In the genomic region with DNA sequence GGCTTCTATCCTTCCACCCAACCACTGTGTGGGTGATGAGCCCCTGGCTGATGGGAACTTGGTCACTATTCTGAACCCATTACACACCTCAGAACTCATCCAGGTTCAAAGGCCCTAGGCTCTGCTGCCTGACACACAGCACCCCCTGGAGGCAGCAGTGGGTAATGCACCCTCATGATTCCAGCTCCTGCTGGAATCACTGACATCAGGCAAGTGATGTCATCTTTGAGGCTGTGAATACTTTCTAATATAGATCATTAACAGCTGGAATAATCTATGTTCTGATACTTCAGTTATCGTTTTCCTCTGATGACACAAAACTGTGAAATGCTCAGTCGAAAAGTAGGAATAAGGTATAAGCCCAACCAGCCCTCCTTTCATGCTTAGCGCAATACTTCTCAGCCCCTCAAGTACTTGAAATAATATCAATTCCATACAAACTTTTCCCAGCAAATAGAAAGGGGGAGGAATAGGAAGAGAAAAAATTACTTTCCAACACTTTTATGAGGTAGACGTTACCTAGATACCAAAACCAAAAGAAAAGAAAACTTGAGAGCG, we compare ENCODE assay signal across 7 cellular contexts. TPM values are rescaled to one million over a fixed set of nuclear protein-coding genes. Genes with fewer than 3 reads are reported as not detected.
DNase-seq lines count a peak whose midpoint lies in the region; ATAC-seq and TF ChIP-seq lines count a peak whose summit lies in the region.

No MANE protein-coding gene starts in this region.

- H3K4me3 ChIP-seq in GM12864 (ENCODE audit: low read depth, low read length), result no peak overlapping the region

- peak; percentile 83 for ATAC-seq in WTC11
- ATAC-seq in left lobe of liver, result peak; percentile 99
- no peak for ATAC-seq in HG03469 (IDR thresholded peaks at IDR 0.05; ENCODE audit: unreplicated experiment)

- no peaks in the 10 kb centered on the region for H3K36me3 Mint-ChIP-seq in WTC11

- POLR2A ChIA-PET in WTC11 (lab: Charles Lee), result no interaction called here

- TF ChIP-seq EP300 in Ishikawa (IDR thresholded peaks at IDR 0.05; ENCODE audit: borderline replicate concordance), result no peak

- H3K27me3 Mint-ChIP-seq in WTC11 (ENCODE audit: low read depth), result no peaks in the 10 kb centered on the region

- H3K4me1 Mint-ChIP-seq in WTC11, result peaks cover 21% of the 10 kb centered on the region

- TF ChIP-seq CTCF in GM12864 (IDR thresholded peaks at IDR 0.05; ENCODE audit: low read depth, low read length, missing control alignments) (peak; percentile 97), WTC11 (IDR thresholded peaks at IDR 0.05) (peak; percentile 97)

- TF ChIP-seq RAD21 in Ishikawa (IDR thresholded peaks at IDR 0.05; ENCODE audit: low read depth), result peak; percentile 84

- no peak for DNase-seq in GM12864 (ENCODE audit: low read depth)
- peak; percentile 86 for DNase-seq in WTC11 (ENCODE audit: low spot score)
- DNase-seq in central memory CD4-positive, alpha-beta T cell, result peak; percentile 48
- peak; percentile 68 for DNase-seq in left lobe of liver (ENCODE audit: low spot score)
- peak; percentile 8 to 71 (median 46) for DNase-seq in stimulated activated CD4-positive, alpha-beta T cell treated with anti-CD3 and anti-CD28 coated beads, TNF-alpha, amount 100 ng/mL, for 1 hour (ENCODE audit: low read depth in 3 of 3, low spot score in 1 of 3)

- H3K4me3 Mint-ChIP-seq in WTC11, result no peak overlapping the region

- CTCF ChIA-PET in WTC11 (lab: Charles Lee), result interaction anchor here (0.5 to 1.7 kb wide), 33 partner anchors 9 to 345 kb away, joined by 3 to 14 read pairs (median 4); a partner anchor contains a TSS

- H3K9me3 Mint-ChIP-seq in WTC11, result no peaks in the 10 kb centered on the region

- no peak overlapping the region for H3K27ac Mint-ChIP-seq in WTC11

TF ChIP-seq in Ishikawa, 13 proteins besides CTCF, POLR2A, EP300 and RAD21:
- TF ChIP-seq NFIC (IDR thresholded peaks at IDR 0.05) (no peak), TEAD4 (IDR thresholded peaks at IDR 0.05) (no peak), YY1 (IDR thresholded peaks at IDR 0.05; ENCODE audit: low read depth) (no peak), CEBPB (IDR thresholded peaks at IDR 0.05) (no peak), CREB1 (IDR thresholded peaks at IDR 0.05; ENCODE audit: low read depth) (no peak), TCF12 (IDR thresholded peaks at IDR 0.05; ENCODE audit: low read depth) (no peak), FOXM1 (IDR thresholded peaks at IDR 0.05; ENCODE audit: borderline replicate concordance, low read depth) (no peak), TAF1 (IDR thresholded peaks at IDR 0.05; ENCODE audit: low read depth) (no peak)
- TF ChIP-seq, protein P1, sequence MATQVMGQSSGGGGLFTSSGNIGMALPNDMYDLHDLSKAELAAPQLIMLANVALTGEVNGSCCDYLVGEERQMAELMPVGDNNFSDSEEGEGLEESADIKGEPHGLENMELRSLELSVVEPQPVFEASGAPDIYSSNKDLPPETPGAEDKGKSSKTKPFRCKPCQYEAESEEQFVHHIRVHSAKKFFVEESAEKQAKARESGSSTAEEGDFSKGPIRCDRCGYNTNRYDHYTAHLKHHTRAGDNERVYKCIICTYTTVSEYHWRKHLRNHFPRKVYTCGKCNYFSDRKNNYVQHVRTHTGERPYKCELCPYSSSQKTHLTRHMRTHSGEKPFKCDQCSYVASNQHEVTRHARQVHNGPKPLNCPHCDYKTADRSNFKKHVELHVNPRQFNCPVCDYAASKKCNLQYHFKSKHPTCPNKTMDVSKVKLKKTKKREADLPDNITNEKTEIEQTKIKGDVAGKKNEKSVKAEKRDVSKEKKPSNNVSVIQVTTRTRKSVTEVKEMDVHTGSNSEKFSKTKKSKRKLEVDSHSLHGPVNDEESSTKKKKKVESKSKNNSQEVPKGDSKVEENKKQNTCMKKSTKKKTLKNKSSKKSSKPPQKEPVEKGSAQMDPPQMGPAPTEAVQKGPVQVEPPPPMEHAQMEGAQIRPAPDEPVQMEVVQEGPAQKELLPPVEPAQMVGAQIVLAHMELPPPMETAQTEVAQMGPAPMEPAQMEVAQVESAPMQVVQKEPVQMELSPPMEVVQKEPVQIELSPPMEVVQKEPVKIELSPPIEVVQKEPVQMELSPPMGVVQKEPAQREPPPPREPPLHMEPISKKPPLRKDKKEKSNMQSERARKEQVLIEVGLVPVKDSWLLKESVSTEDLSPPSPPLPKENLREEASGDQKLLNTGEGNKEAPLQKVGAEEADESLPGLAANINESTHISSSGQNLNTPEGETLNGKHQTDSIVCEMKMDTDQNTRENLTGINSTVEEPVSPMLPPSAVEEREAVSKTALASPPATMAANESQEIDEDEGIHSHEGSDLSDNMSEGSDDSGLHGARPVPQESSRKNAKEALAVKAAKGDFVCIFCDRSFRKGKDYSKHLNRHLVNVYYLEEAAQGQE (IDR thresholded peaks at IDR 0.05; ENCODE audit: low read depth), result no peak
- TF ChIP-seq, protein P2, sequence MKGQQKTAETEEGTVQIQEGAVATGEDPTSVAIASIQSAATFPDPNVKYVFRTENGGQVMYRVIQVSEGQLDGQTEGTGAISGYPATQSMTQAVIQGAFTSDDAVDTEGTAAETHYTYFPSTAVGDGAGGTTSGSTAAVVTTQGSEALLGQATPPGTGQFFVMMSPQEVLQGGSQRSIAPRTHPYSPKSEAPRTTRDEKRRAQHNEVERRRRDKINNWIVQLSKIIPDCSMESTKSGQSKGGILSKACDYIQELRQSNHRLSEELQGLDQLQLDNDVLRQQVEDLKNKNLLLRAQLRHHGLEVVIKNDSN (IDR thresholded peaks at IDR 0.05), result no peak

TF ChIP-seq in WTC11, 78 proteins besides CTCF, POLR2A, EP300 and RAD21 (continues in another document):
- TF ChIP-seq ZNF416 (CRISPR knock-in tag; IDR thresholded peaks at IDR 0.05) (no peak), NR1H2 (CRISPR knock-in tag; IDR thresholded peaks at IDR 0.05) (no peak), FOXJ3 (CRISPR knock-in tag; IDR thresholded peaks at IDR 0.05; ENCODE audit: borderline replicate concordance) (no peak), ZBTB21 (CRISPR knock-in tag; IDR thresholded peaks at IDR 0.05; ENCODE audit: borderline replicate concordance) (no peak), GTF2I (CRISPR knock-in tag; conservative IDR thresholded peaks at IDR 0.05) (no peak), CREB1 (CRISPR knock-in tag; IDR thresholded peaks at IDR 0.05) (no peak), ZNF317 (CRISPR knock-in tag; IDR thresholded peaks at IDR 0.05; ENCODE audit: borderline replicate concordance, low read depth) (no peak), SP1 (CRISPR knock-in tag; conservative IDR thresholded peaks at IDR 0.05) (no peak)
- TF ChIP-seq, protein P3, sequence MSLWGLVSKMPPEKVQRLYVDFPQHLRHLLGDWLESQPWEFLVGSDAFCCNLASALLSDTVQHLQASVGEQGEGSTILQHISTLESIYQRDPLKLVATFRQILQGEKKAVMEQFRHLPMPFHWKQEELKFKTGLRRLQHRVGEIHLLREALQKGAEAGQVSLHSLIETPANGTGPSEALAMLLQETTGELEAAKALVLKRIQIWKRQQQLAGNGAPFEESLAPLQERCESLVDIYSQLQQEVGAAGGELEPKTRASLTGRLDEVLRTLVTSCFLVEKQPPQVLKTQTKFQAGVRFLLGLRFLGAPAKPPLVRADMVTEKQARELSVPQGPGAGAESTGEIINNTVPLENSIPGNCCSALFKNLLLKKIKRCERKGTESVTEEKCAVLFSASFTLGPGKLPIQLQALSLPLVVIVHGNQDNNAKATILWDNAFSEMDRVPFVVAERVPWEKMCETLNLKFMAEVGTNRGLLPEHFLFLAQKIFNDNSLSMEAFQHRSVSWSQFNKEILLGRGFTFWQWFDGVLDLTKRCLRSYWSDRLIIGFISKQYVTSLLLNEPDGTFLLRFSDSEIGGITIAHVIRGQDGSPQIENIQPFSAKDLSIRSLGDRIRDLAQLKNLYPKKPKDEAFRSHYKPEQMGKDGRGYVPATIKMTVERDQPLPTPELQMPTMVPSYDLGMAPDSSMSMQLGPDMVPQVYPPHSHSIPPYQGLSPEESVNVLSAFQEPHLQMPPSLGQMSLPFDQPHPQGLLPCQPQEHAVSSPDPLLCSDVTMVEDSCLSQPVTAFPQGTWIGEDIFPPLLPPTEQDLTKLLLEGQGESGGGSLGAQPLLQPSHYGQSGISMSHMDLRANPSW (CRISPR knock-in tag; conservative IDR thresholded peaks at IDR 0.05; ENCODE audit: low read depth), result no peak
- TF ChIP-seq, protein P4, sequence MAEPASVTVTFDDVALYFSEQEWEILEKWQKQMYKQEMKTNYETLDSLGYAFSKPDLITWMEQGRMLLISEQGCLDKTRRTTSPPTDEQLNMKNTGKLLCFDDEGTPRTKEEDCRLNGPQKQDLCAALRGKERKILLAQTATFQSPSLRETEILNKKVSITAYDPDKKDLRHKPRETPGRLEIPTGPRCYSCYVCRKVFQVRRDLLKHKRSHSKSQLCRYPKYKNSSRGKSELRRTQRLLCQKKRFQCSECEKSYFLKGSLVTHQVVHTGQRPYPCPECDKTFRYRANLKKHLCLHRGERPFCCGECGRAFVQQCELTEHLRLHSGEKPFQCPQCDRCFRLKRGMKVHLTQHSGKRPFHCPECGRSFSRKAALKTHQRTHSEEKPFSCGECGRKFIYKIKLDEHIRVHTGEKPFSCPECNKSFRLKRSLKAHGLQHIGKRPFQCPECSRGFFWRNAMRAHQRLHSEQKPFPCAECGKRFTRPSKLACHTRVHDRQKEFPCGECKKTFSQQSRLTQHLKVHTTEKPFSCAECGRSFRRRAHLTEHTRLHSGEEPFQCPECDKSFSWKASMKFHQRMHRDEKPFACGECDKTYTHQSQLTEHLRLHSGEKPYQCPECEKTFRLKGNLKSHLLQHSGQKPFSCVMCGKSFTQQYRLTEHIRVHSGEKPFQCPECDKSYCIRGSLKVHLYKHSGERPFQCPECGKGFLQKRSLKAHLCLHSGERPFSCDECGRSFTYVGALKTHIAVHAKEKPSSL (CRISPR knock-in tag; conservative IDR thresholded peaks at IDR 0.05), result no peak
- TF ChIP-seq, protein P5, sequence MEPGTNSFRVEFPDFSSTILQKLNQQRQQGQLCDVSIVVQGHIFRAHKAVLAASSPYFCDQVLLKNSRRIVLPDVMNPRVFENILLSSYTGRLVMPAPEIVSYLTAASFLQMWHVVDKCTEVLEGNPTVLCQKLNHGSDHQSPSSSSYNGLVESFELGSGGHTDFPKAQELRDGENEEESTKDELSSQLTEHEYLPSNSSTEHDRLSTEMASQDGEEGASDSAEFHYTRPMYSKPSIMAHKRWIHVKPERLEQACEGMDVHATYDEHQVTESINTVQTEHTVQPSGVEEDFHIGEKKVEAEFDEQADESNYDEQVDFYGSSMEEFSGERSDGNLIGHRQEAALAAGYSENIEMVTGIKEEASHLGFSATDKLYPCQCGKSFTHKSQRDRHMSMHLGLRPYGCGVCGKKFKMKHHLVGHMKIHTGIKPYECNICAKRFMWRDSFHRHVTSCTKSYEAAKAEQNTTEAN (CRISPR knock-in tag; IDR thresholded peaks at IDR 0.05), result no peak

RNA-seq across cellular contexts. Expression of a gene that starts 7.5 kb away (rescaled TPM):
- not detected in 3 replicates for total RNA-seq in WTC11 (2021)
- total RNA-seq in left lobe of liver, result not detected

RNA-seq across cellular contexts. Expression of a gene that starts 18.4 kb away (rescaled TPM):
- total RNA-seq in WTC11 (2021), result not detected in 3 replicates
- 7.2 TPM for total RNA-seq in left lobe of liver

RNA-seq across cellular contexts. Expression of a gene that starts 40.7 kb away (rescaled TPM):
- 0.09 to 0.24 TPM (median 0.18 TPM) in 3 replicates for total RNA-seq in WTC11 (2021)
- 0.08 TPM for total RNA-seq in left lobe of liver

RNA-seq across cellular contexts. Expression of a gene that starts 43.4 kb away (rescaled TPM):
- total RNA-seq in WTC11 (2021), result 7.1 to 8.7 TPM (median 8.0 TPM) in 3 replicates
- total RNA-seq in left lobe of liver, result 0.08 TPM
